Comparison of ENCODE assay signal across 8 cellular contexts in genomic region chr4:8419222-8420041, GRCh38. TPM values are rescaled to one million over a fixed set of nuclear protein-coding genes. Genes with fewer than 3 reads are reported as not detected.
DNase-seq lines count a peak whose midpoint lies in the region; ATAC-seq and TF ChIP-seq lines count a peak whose summit lies in the region.

No MANE protein-coding gene starts in this region.

- H3K9me3 ChIP-seq in CD8-positive, alpha-beta memory T cell (ENCODE audit: low read length), result no peaks in the 10 kb centered on the region
- no peaks in the 10 kb centered on the region for H3K9me3 ChIP-seq in thyroid gland

- POLR2A ChIA-PET in CD8-positive, alpha-beta memory T cell (lab: Charles Lee), result no interaction called here

- no peak for DNase-seq in CD8-positive, alpha-beta memory T cell
- peak; percentile 54 for DNase-seq in NOMO-1 treated with DMSO at 0.1 percent for 48 hours (lab: John Stamatoyannopoulos, UW; ENCODE audit: unreplicated experiment)
- DNase-seq in fibroblast of peridontal ligament (ENCODE audit: extremely low read depth), result peak; percentile 18
- peak; percentile 32 to 40 for DNase-seq in thyroid gland
- no peak for DNase-seq in H7
- no peak for DNase-seq in NCI-H2107 (lab: John Stamatoyannopoulos, UW)
- no peak for DNase-seq in NCI-H2081 (lab: John Stamatoyannopoulos, UW)

- H3K27ac Mint-ChIP-seq in CD8-positive, alpha-beta memory T cell, result peak overlapping the region in 7 of 8 donors; percentile 4 to 93 (median 48)

- no peaks in the 10 kb centered on the region for H3K4me1 ChIP-seq in CD8-positive, alpha-beta memory T cell (ENCODE audit: insufficient read depth, low read length)
- H3K4me1 ChIP-seq in thyroid gland, result peaks cover 0 to 17% of the 10 kb centered on the region in 2 donors

- H3K36me3 ChIP-seq in CD8-positive, alpha-beta memory T cell (ENCODE audit: insufficient read depth, low read length), result peaks cover 5% of the 10 kb centered on the region
- peaks cover 9 to 17% of the 10 kb centered on the region in 2 donors for H3K36me3 ChIP-seq in thyroid gland
- H3K36me3 ChIP-seq in H7 (replicated peaks; ENCODE audit: control insufficient read depth, insufficient read depth, low read length), result 0 out of 2 replicates have a peak, but pooled peaks cover 1% of the 10 kb centered on the region

- TF ChIP-seq CTCF in thyroid gland (IDR thresholded peaks at IDR 0.05), result no peak

- CTCF ChIA-PET in CD8-positive, alpha-beta memory T cell (lab: Charles Lee), result no interaction called here

- H3K9me3 Mint-ChIP-seq in CD8-positive, alpha-beta memory T cell, result no peaks in the 10 kb centered on the region

- intact Hi-C loops in thyroid gland (cut with DNase I), result no loop called here

- no peak overlapping the region for H3K4me3 ChIP-seq in CD8-positive, alpha-beta memory T cell (ENCODE audit: low read length)
- no peak overlapping the region for H3K4me3 ChIP-seq in thyroid gland (replicated peaks in 1 of 3)
- H3K4me3 ChIP-seq in H7 (ENCODE audit: insufficient read depth, low read depth, low read length), result no peak overlapping the region

- peak overlapping the region in 1 of 7 donors; percentile 32 for H3K4me3 Mint-ChIP-seq in CD8-positive, alpha-beta memory T cell

- H3K27ac ChIP-seq in CD8-positive, alpha-beta memory T cell (ENCODE audit: low read depth, low read length), result no peak overlapping the region
- H3K27ac ChIP-seq in thyroid gland, result no peak overlapping the region

- peaks cover 13 to 29% (median 26%) of the 10 kb centered on the region in 3 donors for H3K4me1 Mint-ChIP-seq in CD8-positive, alpha-beta memory T cell

- H3K27me3 ChIP-seq in CD8-positive, alpha-beta memory T cell (ENCODE audit: insufficient read depth, low read length, poor library complexity, severe bottlenecking), result no peaks in the 10 kb centered on the region
- H3K27me3 ChIP-seq in thyroid gland (no peaks in the 10 kb centered on the region), H7 (ENCODE audit: control insufficient read depth, insufficient read depth, low read length) (no peaks in the 10 kb centered on the region)

- TF ChIP-seq POLR2A in thyroid gland (IDR thresholded peaks at IDR 0.05), result no peak

- 73 to 82% methylated on average over 12 of the region's 12 CpGs for WGBS in thyroid gland, 2 donors

- H3K27me3 Mint-ChIP-seq in CD8-positive, alpha-beta memory T cell, result no peaks in the 10 kb centered on the region

- ATAC-seq in GM21515 (IDR thresholded peaks at IDR 0.05; ENCODE audit: unreplicated experiment), result peak; percentile 58

- H3K36me3 Mint-ChIP-seq in CD8-positive, alpha-beta memory T cell, result peaks cover 8 to 28% (median 8%) of the 10 kb centered on the region in 3 donors

RNA-seq across cellular contexts. Expression of gene ACOX3, which starts 21.1 kb away (rescaled TPM):
- total RNA-seq in CD8-positive, alpha-beta memory T cell, result 10 to 100 TPM; 22.3 to 24.9 TPM
- polyA plus RNA-seq in CD8-positive, alpha-beta memory T cell, result 14.2 TPM
- total RNA-seq in thyroid gland, result 10 to 100 TPM; 28.2 to 61.8 (median 47.7) TPM
- total RNA-seq in H7 (2014; rRNA removed; shearing (Covaris generic)), result 24.4 and 40.8 TPM in 2 replicates

RNA-seq across cellular contexts. Expression of gene TRMT44, which starts 21.1 kb away (rescaled TPM):
- 10 to 100 TPM; 25.2 to 25.6 TPM for total RNA-seq in CD8-positive, alpha-beta memory T cell
- polyA plus RNA-seq in CD8-positive, alpha-beta memory T cell, result 13.8 TPM
- total RNA-seq in thyroid gland, result 10 to 100 TPM; 36.4 to 56.4 (median 43.9) TPM
- 35.5 and 42.2 TPM in 2 replicates for total RNA-seq in H7 (2014; rRNA removed; shearing (Covaris generic))

Comparison
In these comparisons a context has a peak if more than half of its experiments do, and no peak if none do; other contexts are left out.
1. DNase-seq: peak in NOMO-1 treated with DMSO at 0.1 percent for 48 hours (single experiment), fibroblast of peridontal ligament (single experiment) and thyroid gland (2 of 2); none in CD8-positive, alpha-beta memory T cell (0 of 5), H7 (single experiment), NCI-H2107 (single experiment) and NCI-H2081 (0 of 2).